14 cellular contexts compared by ENCODE assay signal in the genomic region with DNA sequence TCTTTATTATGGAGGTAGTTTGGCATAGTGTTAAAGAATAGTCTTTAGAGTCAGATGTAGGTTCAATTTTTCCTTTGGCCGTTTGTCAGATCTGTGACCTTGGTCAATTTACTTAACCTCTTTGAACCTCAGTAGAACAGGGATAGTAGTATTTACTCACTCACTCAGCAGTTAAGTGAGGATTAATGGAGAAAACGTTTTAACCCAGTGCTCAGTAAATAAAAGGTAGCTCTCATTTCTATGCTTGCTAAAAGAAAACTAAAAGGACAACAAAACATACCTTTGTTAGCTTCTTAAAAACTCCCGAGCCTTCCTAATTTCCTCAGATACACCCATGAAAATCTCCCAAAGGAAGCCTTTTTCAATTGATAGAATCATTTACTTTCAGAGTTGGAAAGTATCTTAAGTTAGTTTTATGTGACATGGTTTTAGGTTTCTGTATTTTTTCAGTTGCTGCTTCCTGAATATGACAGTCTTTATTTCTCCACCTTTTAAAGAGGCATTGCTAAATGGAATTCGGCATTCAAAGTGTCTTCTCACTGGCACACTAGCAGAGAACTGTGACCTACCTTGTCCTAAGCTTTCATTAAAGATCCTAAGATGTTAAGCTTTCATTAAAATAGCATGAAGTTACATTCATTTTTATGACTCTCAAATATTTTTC. TPM values are rescaled to one million over a fixed set of nuclear protein-coding genes. Genes with fewer than 3 reads are reported as not detected.
A peak's percentile ranks its signal among the peaks of the same experiment; 100 is the strongest.
DNase-seq lines count a peak whose midpoint lies in the region; TF ChIP-seq lines count a peak whose summit lies in the region.
"Had no signal": no experiment of that assay in that cellular context is flagged by ENCODE, and none has a peak within 500 bp of the region (broad histone marks: within the 10 kb centered on the region; RNA-seq: fewer than 3 reads in every experiment).

No MANE protein-coding gene starts in this region.

- no peaks in the 10 kb centered on the region for H3K27me3 Mint-ChIP-seq in chondrocyte (ENCODE audit: low read depth)
- no peaks in the 10 kb centered on the region for H3K27me3 Mint-ChIP-seq in nephron (ENCODE audit: low read depth)
- H3K27me3 Mint-ChIP-seq in immature natural killer cell (ENCODE audit: low read depth in 3 of 3) = no peaks in the 10 kb centered on the region

- H3K9me3 Mint-ChIP-seq in chondrocyte (ENCODE audit: low read depth) (peaks cover 3% of the 10 kb centered on the region), nephron (peaks cover 15% of the 10 kb centered on the region), immature natural killer cell (no peaks in the 10 kb centered on the region)
- H3K9me3 Mint-ChIP-seq: stimulated activated effector memory CD8-positive, alpha-beta T cell treated with anti-CD3 and anti-CD28 coated beads, Interleukin-12 subunit alpha, Interleukin-12 subunit beta, amount 100 ng/mL, for 72 hours; T-helper 1 cell treated with Interleukin-12 subunit alpha and Interleukin-12 subunit beta and Interleukin-4 antibody, amounts not matched to agents 30 μg/mL and 1 μg/mL, for 36 hours had no signal

- H3K4me3 ChIP-seq in dorsolateral prefrontal cortex = no peak overlapping the region
- H3K4me3 ChIP-seq: ascending aorta had no signal

- H3K27ac Mint-ChIP-seq in chondrocyte (ENCODE audit: unreplicated experiment) (no peak overlapping the region), nephron (peak overlapping the region; percentile 16 to 80 (median 41)), immature natural killer cell (peak overlapping the region in 1 of 6 donors; percentile 22)
- H3K27ac Mint-ChIP-seq: stimulated activated effector memory CD8-positive, alpha-beta T cell treated with anti-CD3 and anti-CD28 coated beads, Interleukin-12 subunit alpha, Interleukin-12 subunit beta, amount 100 ng/mL, for 72 hours; T-helper 1 cell treated with Interleukin-12 subunit alpha and Interleukin-12 subunit beta and Interleukin-4 antibody, amounts not matched to agents 30 μg/mL and 1 μg/mL, for 36 hours had no signal

- TF ChIP-seq CTCF in chondrocyte (IDR thresholded peaks at IDR 0.05) (no peak), nephron (IDR thresholded peaks at IDR 0.05; ENCODE audit: unreplicated experiment in 3 of 3) (no peak), dorsolateral prefrontal cortex (IDR thresholded peaks at IDR 0.05 in 54 of 56, conservative IDR thresholded peaks at IDR 0.05 in 2 of 56; ENCODE audit: low read depth in 1 of 56, partially characterized antibody in 56 of 56) (no peak)

- no peaks in the 10 kb centered on the region for H3K27me3 ChIP-seq in dorsolateral prefrontal cortex
- H3K27me3 ChIP-seq: ascending aorta had no signal

- H3K4me3 Mint-ChIP-seq in chondrocyte (ENCODE audit: unreplicated experiment) (peak overlapping the region; percentile 31), nephron (peak overlapping the region in 1 of 3 experiments; percentile 33), immature natural killer cell (no peak overlapping the region)
- H3K4me3 Mint-ChIP-seq: neural crest cell; stimulated activated effector memory CD8-positive, alpha-beta T cell treated with anti-CD3 and anti-CD28 coated beads, Interleukin-12 subunit alpha, Interleukin-12 subunit beta, amount 100 ng/mL, for 72 hours; T-helper 1 cell treated with Interleukin-12 subunit alpha and Interleukin-12 subunit beta and Interleukin-4 antibody, amounts not matched to agents 30 μg/mL and 1 μg/mL, for 36 hours had no signal

- intact Hi-C loops in dorsolateral prefrontal cortex (cut with DNase I) = no loop called here

- H3K27ac ChIP-seq in dorsolateral prefrontal cortex = no peak overlapping the region
- H3K27ac ChIP-seq: ascending aorta had no signal

- H3K4me1 Mint-ChIP-seq in chondrocyte (ENCODE audit: low read depth) = peaks cover 53% of the 10 kb centered on the region
- peaks cover 48% of the 10 kb centered on the region for H3K4me1 Mint-ChIP-seq in nephron
- H3K4me1 Mint-ChIP-seq in immature natural killer cell = peaks cover 38 to 69% of the 10 kb centered on the region in 2 donors

- H3K36me3 Mint-ChIP-seq in chondrocyte (ENCODE audit: low read depth) = peaks cover 2% of the 10 kb centered on the region
- H3K36me3 Mint-ChIP-seq in nephron (ENCODE audit: low read depth) = peaks cover 22% of the 10 kb centered on the region
- peaks cover 0 to 4% (median 0%) of the 10 kb centered on the region in 3 donors for H3K36me3 Mint-ChIP-seq in immature natural killer cell
- H3K36me3 Mint-ChIP-seq: stimulated activated effector memory CD8-positive, alpha-beta T cell treated with anti-CD3 and anti-CD28 coated beads, Interleukin-12 subunit alpha, Interleukin-12 subunit beta, amount 100 ng/mL, for 72 hours had no signal

- DNase-seq in DMS53 (lab: John Stamatoyannopoulos, UW) (peak; percentile 89), NCI-H146 treated with DMSO at 0.1 percent for 48 hours (lab: John Stamatoyannopoulos, UW; ENCODE audit: unreplicated experiment) (peak; percentile 8), chondrocyte (ENCODE audit: low spot score) (no peak), immature natural killer cell (no peak), dorsolateral prefrontal cortex (no peak), SIG-M5 (lab: John Stamatoyannopoulos, UW) (no peak)
- no peak for DNase-seq in activated naive CD4-positive, alpha-beta T cell treated with Interleukin-2 at 50 U/mL for 16 hours
- DNase-seq: COR-L47, erythroblast had no signal

RNA-seq across cellular contexts. Expression of gene ABCD3, which starts 7.8 kb away (rescaled TPM):
- total RNA-seq in chondrocyte (33.2 to 50.0 TPM (median 36.1 TPM) in 3 replicates), dorsolateral prefrontal cortex (10 to 100 TPM; 29.3 to 56.2 (median 39.9) TPM)
- 10 to 100 TPM; 21.8 to 28.7 (median 27.8) TPM for polyA plus RNA-seq in immature natural killer cell

Comparison
In these comparisons a context has a peak if more than half of its experiments do, and no peak if none do; other contexts are left out.
1. DNase-seq: peak in DMS53 (single experiment) and NCI-H146 treated with DMSO at 0.1 percent for 48 hours (single experiment); none in chondrocyte (single experiment), activated naive CD4-positive, alpha-beta T cell treated with Interleukin-2 at 50 U/mL for 16 hours (single experiment), immature natural killer cell (0 of 3), dorsolateral prefrontal cortex (0 of 10) and SIG-M5 (single experiment).